In genomic region chr4:79598801-79599200, GRCh38 we compare ENCODE assay signal across 1 cellular context.
TF ChIP-seq lines count a peak whose summit lies in the region.

No MANE protein-coding gene starts in this region.

TF ChIP-seq in H1, 55 proteins besides CTCF, POLR2A, EP300 and RAD21 (continued from another document):
- no peak for TF ChIP-seq TEAD4 (IDR thresholded peaks at IDR 0.05; ENCODE audit: low read depth, low read length)
- no peak for TF ChIP-seq ATF3 (IDR thresholded peaks at IDR 0.05; ENCODE audit: insufficient read depth, low read depth, low read length)
- TF ChIP-seq RNF2 (IDR thresholded peaks at IDR 0.05; ENCODE audit: borderline replicate concordance, low read depth, low read length, missing control alignments, poor library complexity, severe bottlenecking): no peak
- TF ChIP-seq TBP (IDR thresholded peaks at IDR 0.05; ENCODE audit: low read depth, low read length): no peak
- no peak for TF ChIP-seq YY1 (IDR thresholded peaks at IDR 0.05; ENCODE audit: low read depth, low read length)
- TF ChIP-seq RXRA (IDR thresholded peaks at IDR 0.05; ENCODE audit: insufficient read depth, low read depth, low read length): no peak
- no peak for TF ChIP-seq KDM5A (IDR thresholded peaks at IDR 0.05; ENCODE audit: low read length)
- no peak for TF ChIP-seq MAFK (IDR thresholded peaks at IDR 0.05; ENCODE audit: low read depth, low read length)
- no peak for TF ChIP-seq NRF1 (IDR thresholded peaks at IDR 0.05; ENCODE audit: low read depth, low read length)
- no peak for TF ChIP-seq ASH2L (IDR thresholded peaks at IDR 0.05; ENCODE audit: low read length)
- no peak for TF ChIP-seq RBBP5 (IDR thresholded peaks at IDR 0.05; ENCODE audit: borderline replicate concordance, low read depth, low read length)
- no peak for TF ChIP-seq POLR2AphosphoS5 (IDR thresholded peaks at IDR 0.05; ENCODE audit: low read depth, low read length)
- TF ChIP-seq CHD2 (IDR thresholded peaks at IDR 0.05; ENCODE audit: low read length): no peak
- no peak for TF ChIP-seq CEBPB (IDR thresholded peaks at IDR 0.05; ENCODE audit: low read depth, low read length)
- no peak for TF ChIP-seq GABPA (IDR thresholded peaks at IDR 0.05; ENCODE audit: borderline replicate concordance, insufficient read depth, low read length)
